Comparison of ENCODE assay signal across 20 cellular contexts in genomic region chr13:28467034-28467433, GRCh38. TPM values are rescaled to one million over a fixed set of nuclear protein-coding genes. Genes with fewer than 3 reads are reported as not detected.
"Had no signal": no experiment of that assay in that cellular context is flagged by ENCODE, and none has a peak within 500 bp of the region (broad histone marks: within the 10 kb centered on the region; RNA-seq: fewer than 3 reads in every experiment).

No MANE protein-coding gene starts in this region.

- H3K4me3 Mint-ChIP-seq: dendritic cell treated with granulocyte-macrophage colony-stimulating factor and Interleukin-4, amounts not matched to agents 40 ng/mL and 50 ng/mL, for 4 days; endodermal cell; T-helper 17 cell had no signal

- H3K4me3 ChIP-seq: esophagus squamous epithelium, heart right ventricle, right atrium auricular region, transverse colon had no signal

- H3K9me3 ChIP-seq: esophagus squamous epithelium, heart right ventricle, right atrium auricular region, transverse colon had no signal

- DNase-seq: activated effector memory CD4-positive, alpha-beta T cell treated with Interleukin-2 at 50 U/mL for 16 hours; activated T-cell treated with anti-CD3 and anti-CD28 coated beads, Interleukin-2, amount 50 U/mL, for 1 hour; amygdala; brain microvascular endothelial cell; endodermal cell; esophagus squamous epithelium; foreskin keratinocyte; heart right ventricle; mesenchymal stem cell; posterior cingulate gyrus; small intestine; stimulated activated naive CD4-positive, alpha-beta T cell; substantia nigra; T-helper 17 cell; transverse colon had no signal

- H3K27ac ChIP-seq: esophagus squamous epithelium, foreskin keratinocyte, right atrium auricular region, transverse colon had no signal

- ATAC-seq: activated CD4-positive, CD25-positive, alpha-beta regulatory T cell treated with anti-CD3 and anti-CD28 coated beads, Interleukin-2, amount 50 U/mL, for 24 hours; activated naive CD4-positive, alpha-beta T cell treated with anti-CD3 and anti-CD28 coated beads, Interleukin-2, amount 50 U/mL, for 72 hours; foreskin keratinocyte; T-helper 17 cell had no signal

- H3K36me3 ChIP-seq: brain microvascular endothelial cell, esophagus squamous epithelium, right atrium auricular region, transverse colon had no signal

- H3K27ac Mint-ChIP-seq: dendritic cell treated with granulocyte-macrophage colony-stimulating factor and Interleukin-4, amounts not matched to agents 40 ng/mL and 50 ng/mL, for 4 days; endodermal cell; T-helper 17 cell had no signal

- H3K9me3 Mint-ChIP-seq: activated naive CD4-positive, alpha-beta T cell treated with anti-CD3 and anti-CD28 coated beads, Interleukin-2, amount 50 U/mL, for 72 hours; dendritic cell treated with granulocyte-macrophage colony-stimulating factor and Interleukin-4, amounts not matched to agents 40 ng/mL and 50 ng/mL, for 4 days had no signal

- H3K4me1 Mint-ChIP-seq: T-helper 17 cell had no signal

- H3K27me3 ChIP-seq: brain microvascular endothelial cell, right atrium auricular region, transverse colon had no signal

RNA-seq across cellular contexts. Expression of gene FLT1, which starts 27.9 kb away (rescaled TPM):
- total RNA-seq: foreskin keratinocyte, myocyte had no signal
- polyA plus RNA-seq: foreskin keratinocyte had no signal
